Comparison of ENCODE assay signal across 30 cellular contexts in genomic region chr10:28311104-28311503, GRCh38.
"Had no signal": no experiment of that assay in that cellular context is flagged by ENCODE, and none has a peak within 500 bp of the region (broad histone marks: within the 10 kb centered on the region; RNA-seq: fewer than 3 reads in every experiment).

No MANE protein-coding gene starts in this region.

- H3K27ac Mint-ChIP-seq: natural killer cell treated with Interleukin-12 subunit alpha and Interleukin-12 subunit beta and Interleukin-15 and Interleukin-18, amount 100 ng/mL, for 72 hours; nephron progenitor cell; progenitor cell of endocrine pancreas; stimulated activated memory B cell treated with anti-CD40 and anti-IgM and Interleukin-4, amounts not matched to agents 10 μg/mL and 1 μg/mL and 100 μg/mL, for 72 hours; stimulated activated naive CD8-positive, alpha-beta T cell treated with anti-CD3 and anti-CD28 coated beads, Interleukin-15, amount 100 ng/mL, for 72 hours had no signal

- H2AFZ ChIP-seq: parathyroid adenoma had no signal

- H3K36me3 ChIP-seq: neutrophil, right lobe of liver, sigmoid colon, suprapubic skin, tibial artery, transverse colon, upper lobe of right lung, uterus had no signal

- H3K27me3 ChIP-seq: neutrophil, right lobe of liver, sigmoid colon, testis, upper lobe of right lung, uterus had no signal

- H3K27ac ChIP-seq: neutrophil, parathyroid adenoma, psoas muscle, right lobe of liver, sigmoid colon, suprapubic skin, testis, tibial artery, transverse colon, upper lobe of right lung, uterus had no signal

- H3K9me3 ChIP-seq: neutrophil, psoas muscle, right lobe of liver, suprapubic skin, testis, tibial artery, transverse colon, upper lobe of right lung, uterus had no signal

- H3K4me1 Mint-ChIP-seq: stimulated activated memory B cell treated with anti-CD40 and anti-IgM and Interleukin-4, amounts not matched to agents 10 μg/mL and 1 μg/mL and 100 μg/mL, for 72 hours had no signal

- H3K27me3 Mint-ChIP-seq: natural killer cell treated with Interleukin-12 subunit alpha and Interleukin-12 subunit beta and Interleukin-15 and Interleukin-18, amount 100 ng/mL, for 72 hours; stimulated activated naive CD8-positive, alpha-beta T cell treated with anti-CD3 and anti-CD28 coated beads, Interleukin-15, amount 100 ng/mL, for 72 hours had no signal

- H3K4me3 Mint-ChIP-seq: naive thymus-derived CD8-positive, alpha-beta T cell; natural killer cell treated with Interleukin-12 subunit alpha and Interleukin-12 subunit beta and Interleukin-15 and Interleukin-18, amount 100 ng/mL, for 72 hours; nephron progenitor cell; neural crest cell; stimulated activated memory B cell treated with anti-CD40 and anti-IgM and Interleukin-4, amounts not matched to agents 10 μg/mL and 1 μg/mL and 100 μg/mL, for 72 hours; stimulated activated naive CD8-positive, alpha-beta T cell treated with anti-CD3 and anti-CD28 coated beads, Interleukin-15, amount 100 ng/mL, for 72 hours; type B pancreatic cell had no signal

- H3K79me2 ChIP-seq: parathyroid adenoma had no signal

- H3K9me3 Mint-ChIP-seq: naive thymus-derived CD8-positive, alpha-beta T cell; natural killer cell treated with Interleukin-12 subunit alpha and Interleukin-12 subunit beta and Interleukin-15 and Interleukin-18, amount 100 ng/mL, for 72 hours had no signal

- H3K4me1 ChIP-seq: parathyroid adenoma, psoas muscle, right lobe of liver, sigmoid colon, suprapubic skin, testis, tibial artery, transverse colon, uterus had no signal

- ATAC-seq: naive thymus-derived CD8-positive, alpha-beta T cell; natural killer cell treated with Interleukin-12 subunit alpha and Interleukin-12 subunit beta and Interleukin-15 and Interleukin-18, amount 100 ng/mL, for 72 hours; psoas muscle; right cardiac atrium; stimulated activated memory B cell treated with anti-CD40 and anti-IgM and Interleukin-4, amounts not matched to agents 10 μg/mL and 1 μg/mL and 100 μg/mL, for 72 hours; stimulated activated naive CD8-positive, alpha-beta T cell treated with anti-CD3 and anti-CD28 coated beads, Interleukin-15, amount 100 ng/mL, for 72 hours; stimulated activated naive CD8-positive, alpha-beta T cell treated with anti-CD3 and anti-CD28 coated beads, Interleukin-15, Interleukin-2, amounts not matched to agents 100 U/mL and 50 U/mL, for 24 hours; upper lobe of right lung had no signal

- H3K9ac ChIP-seq: parathyroid adenoma had no signal

- DNase-seq: naive thymus-derived CD8-positive, alpha-beta T cell; nephron progenitor cell; nucleus accumbens; posterior cingulate gyrus; psoas muscle; right cardiac atrium; right lobe of liver; sigmoid colon; small intestine; stimulated activated CD4-positive, alpha-beta T cell treated with anti-CD3 and anti-CD28 coated beads, Interleukin-15, amount 100 ng/mL, for 24 hours; stimulated activated CD4-positive, alpha-beta T cell treated with anti-CD3 and anti-CD28 coated beads, Interleukin-2, amount 100 ng/mL, for 24 hours; stimulated activated CD4-positive, alpha-beta T cell treated with anti-CD3 and anti-CD28 coated beads, Interleukin-2, amount 100 ng/mL, for 48 hours; stimulated activated CD4-positive, alpha-beta T cell treated with anti-CD3 and anti-CD28 coated beads, Interleukin-4, amount 100 ng/mL, for 24 hours; stimulated activated naive CD4-positive, alpha-beta T cell; stimulated activated naive CD8-positive, alpha-beta T cell treated with anti-CD3 and anti-CD28 coated beads, Interleukin-15, amount 100 ng/mL, for 72 hours; stimulated activated naive CD8-positive, alpha-beta T cell treated with anti-CD3 and anti-CD28 coated beads, Interleukin-15, Interleukin-2, amounts not matched to agents 100 U/mL and 50 U/mL, for 24 hours; substantia nigra; testis; tibial artery; transverse colon; upper lobe of right lung; uterus had no signal

- H3K4me3 ChIP-seq: psoas muscle, right lobe of liver, sigmoid colon, suprapubic skin, testis, tibial artery, transverse colon, upper lobe of right lung, uterus had no signal

- H3K36me3 Mint-ChIP-seq: type B pancreatic cell had no signal
